1 cellular context compared by ENCODE assay signal in genomic region chr7:47951374-47951773, GRCh38.
TF ChIP-seq lines count a peak whose summit lies in the region.

No MANE protein-coding gene starts in this region.

TF ChIP-seq in HepG2, 621 proteins besides CTCF, POLR2A, EP300 and RAD21 (continued from another document and continues in another):
- no peak for TF ChIP-seq ATF2 (CRISPR knock-in tag; IDR thresholded peaks at IDR 0.05)
- no peak for TF ChIP-seq ZNF737 (CRISPR knock-in tag; IDR thresholded peaks at IDR 0.05; ENCODE audit: borderline replicate concordance)
- TF ChIP-seq, protein P1, sequence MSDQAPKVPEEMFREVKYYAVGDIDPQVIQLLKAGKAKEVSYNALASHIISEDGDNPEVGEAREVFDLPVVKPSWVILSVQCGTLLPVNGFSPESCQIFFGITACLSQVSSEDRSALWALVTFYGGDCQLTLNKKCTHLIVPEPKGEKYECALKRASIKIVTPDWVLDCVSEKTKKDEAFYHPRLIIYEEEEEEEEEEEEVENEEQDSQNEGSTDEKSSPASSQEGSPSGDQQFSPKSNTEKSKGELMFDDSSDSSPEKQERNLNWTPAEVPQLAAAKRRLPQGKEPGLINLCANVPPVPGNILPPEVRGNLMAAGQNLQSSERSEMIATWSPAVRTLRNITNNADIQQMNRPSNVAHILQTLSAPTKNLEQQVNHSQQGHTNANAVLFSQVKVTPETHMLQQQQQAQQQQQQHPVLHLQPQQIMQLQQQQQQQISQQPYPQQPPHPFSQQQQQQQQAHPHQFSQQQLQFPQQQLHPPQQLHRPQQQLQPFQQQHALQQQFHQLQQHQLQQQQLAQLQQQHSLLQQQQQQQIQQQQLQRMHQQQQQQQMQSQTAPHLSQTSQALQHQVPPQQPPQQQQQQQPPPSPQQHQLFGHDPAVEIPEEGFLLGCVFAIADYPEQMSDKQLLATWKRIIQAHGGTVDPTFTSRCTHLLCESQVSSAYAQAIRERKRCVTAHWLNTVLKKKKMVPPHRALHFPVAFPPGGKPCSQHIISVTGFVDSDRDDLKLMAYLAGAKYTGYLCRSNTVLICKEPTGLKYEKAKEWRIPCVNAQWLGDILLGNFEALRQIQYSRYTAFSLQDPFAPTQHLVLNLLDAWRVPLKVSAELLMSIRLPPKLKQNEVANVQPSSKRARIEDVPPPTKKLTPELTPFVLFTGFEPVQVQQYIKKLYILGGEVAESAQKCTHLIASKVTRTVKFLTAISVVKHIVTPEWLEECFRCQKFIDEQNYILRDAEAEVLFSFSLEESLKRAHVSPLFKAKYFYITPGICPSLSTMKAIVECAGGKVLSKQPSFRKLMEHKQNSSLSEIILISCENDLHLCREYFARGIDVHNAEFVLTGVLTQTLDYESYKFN (CRISPR knock-in tag; conservative IDR thresholded peaks at IDR 0.05), result peak; percentile 58
- peak; percentile 41; the same call in 1 of the 2 replicates for TF ChIP-seq HDAC1 (CRISPR knock-in tag; IDR thresholded peaks at IDR 0.05)
- TF ChIP-seq FOXP4 (CRISPR knock-in tag; IDR thresholded peaks at IDR 0.05), result peak; percentile 56
- TF ChIP-seq ZNF292 (CRISPR knock-in tag; IDR thresholded peaks at IDR 0.05; ENCODE audit: borderline replicate concordance, low read depth), result peak; percentile 76; the same call in 1 of the 2 replicates
- TF ChIP-seq, protein P2, sequence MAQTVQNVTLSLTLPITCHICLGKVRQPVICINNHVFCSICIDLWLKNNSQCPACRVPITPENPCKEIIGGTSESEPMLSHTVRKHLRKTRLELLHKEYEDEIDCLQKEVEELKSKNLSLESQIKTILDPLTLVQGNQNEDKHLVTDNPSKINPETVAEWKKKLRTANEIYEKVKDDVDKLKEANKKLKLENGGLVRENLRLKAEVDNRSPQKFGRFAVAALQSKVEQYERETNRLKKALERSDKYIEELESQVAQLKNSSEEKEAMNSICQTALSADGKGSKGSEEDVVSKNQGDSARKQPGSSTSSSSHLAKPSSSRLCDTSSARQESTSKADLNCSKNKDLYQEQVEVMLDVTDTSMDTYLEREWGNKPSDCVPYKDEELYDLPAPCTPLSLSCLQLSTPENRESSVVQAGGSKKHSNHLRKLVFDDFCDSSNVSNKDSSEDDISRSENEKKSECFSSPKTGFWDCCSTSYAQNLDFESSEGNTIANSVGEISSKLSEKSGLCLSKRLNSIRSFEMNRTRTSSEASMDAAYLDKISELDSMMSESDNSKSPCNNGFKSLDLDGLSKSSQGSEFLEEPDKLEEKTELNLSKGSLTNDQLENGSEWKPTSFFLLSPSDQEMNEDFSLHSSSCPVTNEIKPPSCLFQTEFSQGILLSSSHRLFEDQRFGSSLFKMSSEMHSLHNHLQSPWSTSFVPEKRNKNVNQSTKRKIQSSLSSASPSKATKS (CRISPR knock-in tag; IDR thresholded peaks at IDR 0.05), result no peak
- TF ChIP-seq KAT2B (IDR thresholded peaks at IDR 0.05; ENCODE audit: borderline replicate concordance, low read depth, low read length), result no peak
- TF ChIP-seq ZNF543 (CRISPR knock-in tag; IDR thresholded peaks at IDR 0.05), result no peak
- peak; percentile 43; the same call in 1 of the 2 replicates for TF ChIP-seq RXRB (CRISPR knock-in tag; IDR thresholded peaks at IDR 0.05; ENCODE audit: borderline replicate concordance)
- TF ChIP-seq TAF15 (IDR thresholded peaks at IDR 0.05; ENCODE audit: low read depth, low read length, poor library complexity, severe bottlenecking), result no peak
- peak; percentile 31; the same call in 1 of the 2 replicates for TF ChIP-seq RARA (CRISPR knock-in tag; IDR thresholded peaks at IDR 0.05)
- TF ChIP-seq, protein P3, sequence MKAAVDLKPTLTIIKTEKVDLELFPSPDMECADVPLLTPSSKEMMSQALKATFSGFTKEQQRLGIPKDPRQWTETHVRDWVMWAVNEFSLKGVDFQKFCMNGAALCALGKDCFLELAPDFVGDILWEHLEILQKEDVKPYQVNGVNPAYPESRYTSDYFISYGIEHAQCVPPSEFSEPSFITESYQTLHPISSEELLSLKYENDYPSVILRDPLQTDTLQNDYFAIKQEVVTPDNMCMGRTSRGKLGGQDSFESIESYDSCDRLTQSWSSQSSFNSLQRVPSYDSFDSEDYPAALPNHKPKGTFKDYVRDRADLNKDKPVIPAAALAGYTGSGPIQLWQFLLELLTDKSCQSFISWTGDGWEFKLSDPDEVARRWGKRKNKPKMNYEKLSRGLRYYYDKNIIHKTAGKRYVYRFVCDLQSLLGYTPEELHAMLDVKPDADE (CRISPR knock-in tag; IDR thresholded peaks at IDR 0.05), result no peak
- TF ChIP-seq SP1 (IDR thresholded peaks at IDR 0.05), result no peak
- no peak for TF ChIP-seq SP1 (CRISPR knock-in tag; IDR thresholded peaks at IDR 0.05)
- TF ChIP-seq TFAP4 (IDR thresholded peaks at IDR 0.05; ENCODE audit: borderline replicate concordance, low read depth), result peak; percentile 58; the same call in 1 of the 2 replicates
- 0 out of 2 replicates have a peak, but pooled peaks have one; percentile 18 for TF ChIP-seq FOXK1 (CRISPR knock-in tag; IDR thresholded peaks at IDR 0.05; ENCODE audit: borderline replicate concordance, low read depth)
- TF ChIP-seq TMF1 (CRISPR knock-in tag; IDR thresholded peaks at IDR 0.05; ENCODE audit: low read depth), result no peak
- TF ChIP-seq RAD51 (IDR thresholded peaks at IDR 0.05; ENCODE audit: borderline replicate concordance), result no peak
- no peak for TF ChIP-seq NFKB2 (CRISPR knock-in tag; IDR thresholded peaks at IDR 0.05; ENCODE audit: borderline replicate concordance)
- TF ChIP-seq ZNF282 (IDR thresholded peaks at IDR 0.05; ENCODE audit: partially characterized antibody), result no peak
- peak; percentile 96 for TF ChIP-seq ZEB1 (IDR thresholded peaks at IDR 0.05; ENCODE audit: insufficient replicate concordance, low read depth)
- TF ChIP-seq, protein P4, sequence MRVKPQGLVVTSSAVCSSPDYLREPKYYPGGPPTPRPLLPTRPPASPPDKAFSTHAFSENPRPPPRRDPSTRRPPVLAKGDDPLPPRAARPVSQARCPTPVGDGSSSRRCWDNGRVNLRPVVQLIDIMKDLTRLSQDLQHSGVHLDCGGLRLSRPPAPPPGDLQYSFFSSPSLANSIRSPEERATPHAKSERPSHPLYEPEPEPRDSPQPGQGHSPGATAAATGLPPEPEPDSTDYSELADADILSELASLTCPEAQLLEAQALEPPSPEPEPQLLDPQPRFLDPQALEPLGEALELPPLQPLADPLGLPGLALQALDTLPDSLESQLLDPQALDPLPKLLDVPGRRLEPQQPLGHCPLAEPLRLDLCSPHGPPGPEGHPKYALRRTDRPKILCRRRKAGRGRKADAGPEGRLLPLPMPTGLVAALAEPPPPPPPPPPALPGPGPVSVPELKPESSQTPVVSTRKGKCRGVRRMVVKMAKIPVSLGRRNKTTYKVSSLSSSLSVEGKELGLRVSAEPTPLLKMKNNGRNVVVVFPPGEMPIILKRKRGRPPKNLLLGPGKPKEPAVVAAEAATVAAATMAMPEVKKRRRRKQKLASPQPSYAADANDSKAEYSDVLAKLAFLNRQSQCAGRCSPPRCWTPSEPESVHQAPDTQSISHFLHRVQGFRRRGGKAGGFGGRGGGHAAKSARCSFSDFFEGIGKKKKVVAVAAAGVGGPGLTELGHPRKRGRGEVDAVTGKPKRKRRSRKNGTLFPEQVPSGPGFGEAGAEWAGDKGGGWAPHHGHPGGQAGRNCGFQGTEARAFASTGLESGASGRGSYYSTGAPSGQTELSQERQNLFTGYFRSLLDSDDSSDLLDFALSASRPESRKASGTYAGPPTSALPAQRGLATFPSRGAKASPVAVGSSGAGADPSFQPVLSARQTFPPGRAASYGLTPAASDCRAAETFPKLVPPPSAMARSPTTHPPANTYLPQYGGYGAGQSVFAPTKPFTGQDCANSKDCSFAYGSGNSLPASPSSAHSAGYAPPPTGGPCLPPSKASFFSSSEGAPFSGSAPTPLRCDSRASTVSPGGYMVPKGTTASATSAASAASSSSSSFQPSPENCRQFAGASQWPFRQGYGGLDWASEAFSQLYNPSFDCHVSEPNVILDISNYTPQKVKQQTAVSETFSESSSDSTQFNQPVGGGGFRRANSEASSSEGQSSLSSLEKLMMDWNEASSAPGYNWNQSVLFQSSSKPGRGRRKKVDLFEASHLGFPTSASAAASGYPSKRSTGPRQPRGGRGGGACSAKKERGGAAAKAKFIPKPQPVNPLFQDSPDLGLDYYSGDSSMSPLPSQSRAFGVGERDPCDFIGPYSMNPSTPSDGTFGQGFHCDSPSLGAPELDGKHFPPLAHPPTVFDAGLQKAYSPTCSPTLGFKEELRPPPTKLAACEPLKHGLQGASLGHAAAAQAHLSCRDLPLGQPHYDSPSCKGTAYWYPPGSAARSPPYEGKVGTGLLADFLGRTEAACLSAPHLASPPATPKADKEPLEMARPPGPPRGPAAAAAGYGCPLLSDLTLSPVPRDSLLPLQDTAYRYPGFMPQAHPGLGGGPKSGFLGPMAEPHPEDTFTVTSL (CRISPR knock-in tag; IDR thresholded peaks at IDR 0.05; ENCODE audit: borderline replicate concordance), result peak; percentile 75; the same call in 1 of the 2 replicates
- no peak for TF ChIP-seq ZNF276 (CRISPR knock-in tag; IDR thresholded peaks at IDR 0.05; ENCODE audit: low read depth)
- no peak for TF ChIP-seq ZNF775 (CRISPR knock-in tag; IDR thresholded peaks at IDR 0.05; ENCODE audit: borderline replicate concordance)
- TF ChIP-seq MAFG (CRISPR knock-in tag; IDR thresholded peaks at IDR 0.05), result no peak
- TF ChIP-seq PHF20 (CRISPR knock-in tag; IDR thresholded peaks at IDR 0.05), result no peak
- TF ChIP-seq, protein P5, sequence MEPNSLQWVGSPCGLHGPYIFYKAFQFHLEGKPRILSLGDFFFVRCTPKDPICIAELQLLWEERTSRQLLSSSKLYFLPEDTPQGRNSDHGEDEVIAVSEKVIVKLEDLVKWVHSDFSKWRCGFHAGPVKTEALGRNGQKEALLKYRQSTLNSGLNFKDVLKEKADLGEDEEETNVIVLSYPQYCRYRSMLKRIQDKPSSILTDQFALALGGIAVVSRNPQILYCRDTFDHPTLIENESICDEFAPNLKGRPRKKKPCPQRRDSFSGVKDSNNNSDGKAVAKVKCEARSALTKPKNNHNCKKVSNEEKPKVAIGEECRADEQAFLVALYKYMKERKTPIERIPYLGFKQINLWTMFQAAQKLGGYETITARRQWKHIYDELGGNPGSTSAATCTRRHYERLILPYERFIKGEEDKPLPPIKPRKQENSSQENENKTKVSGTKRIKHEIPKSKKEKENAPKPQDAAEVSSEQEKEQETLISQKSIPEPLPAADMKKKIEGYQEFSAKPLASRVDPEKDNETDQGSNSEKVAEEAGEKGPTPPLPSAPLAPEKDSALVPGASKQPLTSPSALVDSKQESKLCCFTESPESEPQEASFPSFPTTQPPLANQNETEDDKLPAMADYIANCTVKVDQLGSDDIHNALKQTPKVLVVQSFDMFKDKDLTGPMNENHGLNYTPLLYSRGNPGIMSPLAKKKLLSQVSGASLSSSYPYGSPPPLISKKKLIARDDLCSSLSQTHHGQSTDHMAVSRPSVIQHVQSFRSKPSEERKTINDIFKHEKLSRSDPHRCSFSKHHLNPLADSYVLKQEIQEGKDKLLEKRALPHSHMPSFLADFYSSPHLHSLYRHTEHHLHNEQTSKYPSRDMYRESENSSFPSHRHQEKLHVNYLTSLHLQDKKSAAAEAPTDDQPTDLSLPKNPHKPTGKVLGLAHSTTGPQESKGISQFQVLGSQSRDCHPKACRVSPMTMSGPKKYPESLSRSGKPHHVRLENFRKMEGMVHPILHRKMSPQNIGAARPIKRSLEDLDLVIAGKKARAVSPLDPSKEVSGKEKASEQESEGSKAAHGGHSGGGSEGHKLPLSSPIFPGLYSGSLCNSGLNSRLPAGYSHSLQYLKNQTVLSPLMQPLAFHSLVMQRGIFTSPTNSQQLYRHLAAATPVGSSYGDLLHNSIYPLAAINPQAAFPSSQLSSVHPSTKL (CRISPR knock-in tag; IDR thresholded peaks at IDR 0.05), result peak; percentile 68
- no peak for TF ChIP-seq ZNF546 (CRISPR knock-in tag; conservative IDR thresholded peaks at IDR 0.05)
- TF ChIP-seq, protein P6, sequence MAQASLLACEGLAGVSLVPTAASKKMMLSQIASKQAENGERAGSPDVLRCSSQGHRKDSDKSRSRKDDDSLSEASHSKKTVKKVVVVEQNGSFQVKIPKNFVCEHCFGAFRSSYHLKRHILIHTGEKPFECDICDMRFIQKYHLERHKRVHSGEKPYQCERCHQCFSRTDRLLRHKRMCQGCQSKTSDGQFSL (CRISPR knock-in tag; IDR thresholded peaks at IDR 0.05), result no peak
- TF ChIP-seq HNRNPLL (IDR thresholded peaks at IDR 0.05; ENCODE audit: low read depth, low read length, poor library complexity, severe bottlenecking), result no peak
- no peak for TF ChIP-seq CENPX (CRISPR knock-in tag; IDR thresholded peaks at IDR 0.05)
